ENCODE assay signal across 28 cellular contexts in genomic region chr5:67509402-67509801, GRCh38.
"Had no signal": no experiment of that assay in that cellular context is flagged by ENCODE, and none has a peak within 500 bp of the region (broad histone marks: within the 10 kb centered on the region; RNA-seq: fewer than 3 reads in every experiment).

No MANE protein-coding gene starts in this region.

- ATAC-seq: activated CD4-positive, alpha-beta T cell treated with anti-CD3 and anti-CD28 coated beads for 36 hours; activated CD8-positive, alpha-beta T cell treated with anti-CD3 and anti-CD28 coated beads for 36 hours; activated T-cell treated with anti-CD3 and anti-CD28 coated beads, Interleukin-2, amount 50 U/mL, for 4 hours; activated T-helper 17 cell treated with anti-CD3 and anti-CD28 coated beads, Interleukin-2, amount 50 U/mL, for 72 hours; effector memory CD8-positive, alpha-beta T cell; foreskin keratinocyte; gastrocnemius medialis; heart left ventricle had no signal

- H3K36me3 ChIP-seq: brain microvascular endothelial cell, esophagus muscularis mucosa, gastrocnemius medialis, heart left ventricle had no signal

- H3K4me3 Mint-ChIP-seq: activated CD4-positive, alpha-beta T cell treated with anti-CD3 and anti-CD28 coated beads for 36 hours; activated CD4-positive, alpha-beta T cell treated with anti-CD3 and anti-CD28 coated beads, Interleukin-2, amount 10 ng/mL, durations not matched to agents 7 days and 5 days; activated CD8-positive, alpha-beta T cell treated with anti-CD3 and anti-CD28 coated beads for 36 hours; activated naive CD8-positive, alpha-beta T cell; activated T-cell treated with anti-CD3 and anti-CD28 coated beads, Interleukin-2, amount 50 U/mL, for 4 hours; activated T-helper 17 cell treated with anti-CD3 and anti-CD28 coated beads, Interleukin-2, amount 50 U/mL, for 72 hours; central memory CD8-positive, alpha-beta T cell; dendritic cell treated with granulocyte-macrophage colony-stimulating factor and Interleukin-4, amounts not matched to agents 40 ng/mL and 50 ng/mL, for 4 days; effector memory CD8-positive, alpha-beta T cell had no signal

- H3K9me3 ChIP-seq: esophagus muscularis mucosa, gastrocnemius medialis, heart left ventricle had no signal

- H3K9me3 Mint-ChIP-seq: activated CD8-positive, alpha-beta T cell treated with anti-CD3 and anti-CD28 coated beads for 36 hours; activated T-cell treated with anti-CD3 and anti-CD28 coated beads, Interleukin-2, amount 50 U/mL, for 4 hours; activated T-helper 17 cell treated with anti-CD3 and anti-CD28 coated beads, Interleukin-2, amount 50 U/mL, for 72 hours; central memory CD8-positive, alpha-beta T cell; dendritic cell treated with granulocyte-macrophage colony-stimulating factor and Interleukin-4, amounts not matched to agents 40 ng/mL and 50 ng/mL, for 4 days had no signal

- H3K4me1 Mint-ChIP-seq: activated T-helper 17 cell treated with anti-CD3 and anti-CD28 coated beads, Interleukin-2, amount 50 U/mL, for 72 hours had no signal

- H3K27ac Mint-ChIP-seq: activated CD4-positive, alpha-beta T cell treated with anti-CD3 and anti-CD28 coated beads for 36 hours; activated CD4-positive, alpha-beta T cell treated with anti-CD3 and anti-CD28 coated beads, Interleukin-2, amount 10 ng/mL, durations not matched to agents 7 days and 5 days; activated CD8-positive, alpha-beta T cell treated with anti-CD3 and anti-CD28 coated beads for 36 hours; activated naive CD8-positive, alpha-beta T cell; activated T-helper 17 cell treated with anti-CD3 and anti-CD28 coated beads, Interleukin-2, amount 50 U/mL, for 72 hours; dendritic cell treated with granulocyte-macrophage colony-stimulating factor and Interleukin-4, amounts not matched to agents 40 ng/mL and 50 ng/mL, for 4 days had no signal

- H3K4me1 ChIP-seq: foreskin keratinocyte, gastrocnemius medialis, heart left ventricle had no signal

- H3K27me3 ChIP-seq: brain microvascular endothelial cell, dorsolateral prefrontal cortex, esophagus muscularis mucosa, foreskin keratinocyte, gastrocnemius medialis, heart left ventricle had no signal

- H3K4me3 ChIP-seq: coronary artery, dorsolateral prefrontal cortex, esophagus muscularis mucosa, gastrocnemius medialis, heart left ventricle had no signal

- H3K27ac ChIP-seq: brain microvascular endothelial cell, coronary artery, dorsolateral prefrontal cortex, esophagus muscularis mucosa, foreskin keratinocyte, gastrocnemius medialis, heart left ventricle had no signal

- H3K27me3 Mint-ChIP-seq: activated CD4-positive, alpha-beta T cell treated with anti-CD3 and anti-CD28 coated beads for 36 hours; activated CD8-positive, alpha-beta T cell treated with anti-CD3 and anti-CD28 coated beads for 36 hours; activated naive CD8-positive, alpha-beta T cell; central memory CD8-positive, alpha-beta T cell; dendritic cell treated with granulocyte-macrophage colony-stimulating factor and Interleukin-4, amounts not matched to agents 40 ng/mL and 50 ng/mL, for 4 days; effector memory CD8-positive, alpha-beta T cell had no signal

- DNase-seq: activated CD4-positive, alpha-beta T cell treated with anti-CD3 and anti-CD28 coated beads for 36 hours; activated CD4-positive, alpha-beta T cell treated with anti-CD3 and anti-CD28 coated beads, Interleukin-2, amount 10 ng/mL, durations not matched to agents 7 days and 5 days; activated CD4-positive, alpha-beta T cell treated with anti-CD3 and anti-CD28 coated beads, Interleukin-2, amount 50 U/mL, for 48 hours; activated CD4-positive, CD25-positive, alpha-beta regulatory T cell; activated CD4-positive, CD25-positive, alpha-beta regulatory T cell treated with anti-CD3 and anti-CD28 coated beads, Interleukin-2, amount 50 U/mL, for 72 hours; activated CD8-positive, alpha-beta memory T cell treated with anti-CD3 and anti-CD28 coated beads for 24 hours; activated CD8-positive, alpha-beta T cell treated with anti-CD3 and anti-CD28 coated beads for 36 hours; activated effector memory CD4-positive, alpha-beta T cell treated with Interleukin-2 at 50 U/mL for 16 hours; activated gamma-delta T cell treated with Interleukin-2 at 50 U/mL for 16 hours; activated naive CD4-positive, alpha-beta T cell treated with anti-CD3 and anti-CD28 coated beads, Interleukin-2, amount 50 U/mL, for 16 hours; activated naive CD4-positive, alpha-beta T cell treated with Interleukin-2 at 50 U/mL for 16 hours; activated T-cell treated with anti-CD3 and anti-CD28 coated beads, Interleukin-2, amount 50 U/mL, for 4 hours; amniotic stem cell; anterior cingulate cortex; brain microvascular endothelial cell; dorsolateral prefrontal cortex; effector memory CD8-positive, alpha-beta T cell; erythroblast; gastrocnemius medialis; glutamatergic neuron; heart left ventricle had no signal
